Comparison of ENCODE assay signal across 14 cellular contexts in genomic region chr7:102321351-102322201, GRCh38. TPM values are rescaled to one million over a fixed set of nuclear protein-coding genes. Genes with fewer than 3 reads are reported as not detected.
DNase-seq lines count a peak whose midpoint lies in the region; ATAC-seq and TF ChIP-seq lines count a peak whose summit lies in the region.
"Had no signal": no experiment of that assay in that cellular context is flagged by ENCODE, and none has a peak within 500 bp of the region (broad histone marks: within the 10 kb centered on the region; RNA-seq: fewer than 3 reads in every experiment).

No MANE protein-coding gene starts in this region.

- peaks cover 2% of the 10 kb centered on the region; the same call in 1 of the 2 replicates for H3K4me1 ChIP-seq in iPS-20b (ENCODE audit: insufficient read depth, low read length)
- no peaks in the 10 kb centered on the region for H3K4me1 ChIP-seq in testis

- 19 to 28% methylated on average over 40 to 70 of the region's 73 CpGs for whole genome bisulfite sequencing in testis, 2 donors

- peak overlapping the region; percentile 38; the same call in 1 of the 2 replicates for H3K4me3 ChIP-seq in iPS-20b (ENCODE audit: low read length)
- peak overlapping the region in 1 of 2 donors; percentile 18 for H3K4me3 ChIP-seq in testis

- H3K36me3 ChIP-seq in iPS-20b (ENCODE audit: insufficient read depth, low read depth, low read length) (no peaks in the 10 kb centered on the region), testis (ENCODE audit: low read depth, missing control alignments) (no peaks in the 10 kb centered on the region)

- peak; percentile 75 for ATAC-seq in activated CD8-positive, alpha-beta T cell treated with anti-CD3 and anti-CD28 coated beads for 36 hours
- ATAC-seq in HG03520 (IDR thresholded peaks at IDR 0.05; ENCODE audit: unreplicated experiment) (no peak), HG02938 (IDR thresholded peaks at IDR 0.05; ENCODE audit: unreplicated experiment) (no peak)
- ATAC-seq: activated naive CD4-positive, alpha-beta T cell treated with anti-CD3 and anti-CD28 coated beads, Interleukin-2, amount 50 U/mL, for 72 hours had no signal

- peaks cover 8% of the 10 kb centered on the region for H3K27me3 Mint-ChIP-seq in activated CD8-positive, alpha-beta T cell treated with anti-CD3 and anti-CD28 coated beads for 36 hours

- H3K27ac ChIP-seq in iPS-20b (ENCODE audit: low read length) (no peak overlapping the region), testis (no peak overlapping the region)
- H3K27ac ChIP-seq: epithelial cell of prostate had no signal

- H3K9ac ChIP-seq in iPS-20b (ENCODE audit: low read depth, low read length): 0 out of 2 replicates have a peak overlapping the region, but pooled peaks have one; percentile 41

- H3K9me3 ChIP-seq in iPS-20b (ENCODE audit: insufficient read depth, low read depth, low read length) (no peaks in the 10 kb centered on the region), testis (no peaks in the 10 kb centered on the region)

- H3K27me3 ChIP-seq in iPS-20b (ENCODE audit: insufficient read depth, low read length): peaks cover 17% of the 10 kb centered on the region
- H3K27me3 ChIP-seq in testis: no peaks in the 10 kb centered on the region

- peak; percentile 25 for DNase-seq in activated gamma-delta T cell (lab: John Stamatoyannopoulos, UW)
- no peak for DNase-seq in activated gamma-delta T cell treated with Interleukin-2 at 50 U/mL for 16 hours
- peak; percentile 12 for DNase-seq in activated CD8-positive, alpha-beta T cell treated with anti-CD3 and anti-CD28 coated beads for 36 hours
- peak; percentile 16 for DNase-seq in testis
- no peak for DNase-seq in NCI-H510A (lab: John Stamatoyannopoulos, UW)
- DNase-seq: AML-193 had no signal

- TF ChIP-seq POLR2A in testis (IDR thresholded peaks at IDR 0.05): no peak

- H3K9me3 Mint-ChIP-seq in activated CD8-positive, alpha-beta T cell treated with anti-CD3 and anti-CD28 coated beads for 36 hours: no peaks in the 10 kb centered on the region
- H3K9me3 Mint-ChIP-seq: activated naive CD4-positive, alpha-beta T cell treated with anti-CD3 and anti-CD28 coated beads, Interleukin-2, amount 50 U/mL, for 72 hours; T-helper 1 cell treated with Interleukin-12 subunit alpha and Interleukin-12 subunit beta and Interleukin-4 antibody, amounts not matched to agents 30 μg/mL and 1 μg/mL, for 36 hours had no signal

- POLR2A ChIA-PET in activated CD8-positive, alpha-beta T cell treated with anti-CD3 and anti-CD28 coated beads for 36 hours (lab: Charles Lee): no interaction called here

- no peaks in the 10 kb centered on the region for H3K36me3 Mint-ChIP-seq in activated CD8-positive, alpha-beta T cell treated with anti-CD3 and anti-CD28 coated beads for 36 hours (ENCODE audit: low read depth)
- H3K36me3 Mint-ChIP-seq: activated naive CD4-positive, alpha-beta T cell treated with anti-CD3 and anti-CD28 coated beads, Interleukin-2, amount 50 U/mL, for 72 hours had no signal

- H3K4me3 Mint-ChIP-seq in activated CD8-positive, alpha-beta T cell treated with anti-CD3 and anti-CD28 coated beads for 36 hours: no peak overlapping the region
- H3K4me3 Mint-ChIP-seq: T-helper 1 cell treated with Interleukin-12 subunit alpha and Interleukin-12 subunit beta and Interleukin-4 antibody, amounts not matched to agents 30 μg/mL and 1 μg/mL, for 36 hours had no signal

- intact Hi-C loops in activated CD8-positive, alpha-beta T cell treated with anti-CD3 and anti-CD28 coated beads for 36 hours (cut with micrococcal nuclease): no loop called here
- intact Hi-C loops in testis (cut with DNase I; ENCODE audit: low total_unique reads): no loop called here

- CTCF ChIA-PET in activated CD8-positive, alpha-beta T cell treated with anti-CD3 and anti-CD28 coated beads for 36 hours (lab: Charles Lee): no interaction called here

- peaks cover 1% of the 10 kb centered on the region for H3K4me1 Mint-ChIP-seq in activated CD8-positive, alpha-beta T cell treated with anti-CD3 and anti-CD28 coated beads for 36 hours (ENCODE audit: low read depth)

- no peak for TF ChIP-seq CTCF in activated CD8-positive, alpha-beta T cell treated with anti-CD3 and anti-CD28 coated beads for 36 hours (IDR thresholded peaks at IDR 0.05)
- no peak for TF ChIP-seq CTCF in testis (IDR thresholded peaks at IDR 0.05)

- no peak overlapping the region for H3K27ac Mint-ChIP-seq in activated CD8-positive, alpha-beta T cell treated with anti-CD3 and anti-CD28 coated beads for 36 hours
- H3K27ac Mint-ChIP-seq: activated naive CD4-positive, alpha-beta T cell treated with anti-CD3 and anti-CD28 coated beads, Interleukin-2, amount 50 U/mL, for 72 hours; T-helper 1 cell treated with Interleukin-12 subunit alpha and Interleukin-12 subunit beta and Interleukin-4 antibody, amounts not matched to agents 30 μg/mL and 1 μg/mL, for 36 hours had no signal

RNA-seq across cellular contexts. Expression of gene SPDYE6, which starts 34.7 kb away (rescaled TPM):
- total RNA-seq in activated CD8-positive, alpha-beta T cell treated with anti-CD3 and anti-CD28 coated beads for 36 hours: not detected
- 1 to 10 TPM; 2.3 to 5.2 TPM for total RNA-seq in testis
- polyA plus RNA-seq in testis (ENCODE audit: insufficient read depth, low read depth, low replicate concordance): 6.7 TPM
- total RNA-seq: activated naive CD4-positive, alpha-beta T cell treated with anti-CD3 and anti-CD28 coated beads, Interleukin-2, amount 50 U/mL, for 72 hours; lung microvascular endothelial cell; M059J had no signal

RNA-seq across cellular contexts. Expression of gene SH2B2, which starts 34.9 kb away (rescaled TPM):
- total RNA-seq in activated CD8-positive, alpha-beta T cell treated with anti-CD3 and anti-CD28 coated beads for 36 hours: 1 to 10 TPM; 5.0 to 7.1 TPM
- 10 to 100 TPM; 22.8 to 26.6 TPM for total RNA-seq in testis
- 4.6 TPM for polyA plus RNA-seq in testis (ENCODE audit: insufficient read depth, low read depth, low replicate concordance)

Comparison
In these comparisons a context has a peak if more than half of its experiments do, and no peak if none do; other contexts are left out.
1. DNase-seq: peak in activated gamma-delta T cell (single experiment), activated CD8-positive, alpha-beta T cell treated with anti-CD3 and anti-CD28 coated beads for 36 hours (single experiment) and testis (single experiment); none in activated gamma-delta T cell treated with Interleukin-2 at 50 U/mL for 16 hours (single experiment) and NCI-H510A (single experiment).